Comparison of ENCODE assay signal across 22 cellular contexts in genomic region chr2:64374686-64375085, GRCh38.
DNase-seq lines count a peak whose midpoint lies in the region; ATAC-seq and TF ChIP-seq lines count a peak whose summit lies in the region.
"Had no signal": no experiment of that assay in that cellular context is flagged by ENCODE, and none has a peak within 500 bp of the region (broad histone marks: within the 10 kb centered on the region; RNA-seq: fewer than 3 reads in every experiment).

No MANE protein-coding gene starts in this region.

- H3K4me3 ChIP-seq in right cardiac atrium (ENCODE audit: low read length): no peak overlapping the region
- H3K4me3 ChIP-seq in skeletal muscle cell (ENCODE audit: low read depth, low read length): no peak overlapping the region
- H3K4me3 ChIP-seq: ascending aorta, colonic mucosa, upper lobe of right lung had no signal

- H3K36me3 Mint-ChIP-seq in brain (no peaks in the 10 kb centered on the region), nephron progenitor cell (ENCODE audit: low read depth) (no peaks in the 10 kb centered on the region)
- H3K36me3 Mint-ChIP-seq in activated CD4-positive, alpha-beta T cell treated with anti-CD3 and anti-CD28 coated beads, Interleukin-2, amount 10 ng/mL, durations not matched to agents 7 days and 5 days (ENCODE audit: low read depth): no peaks in the 10 kb centered on the region

- peak overlapping the region in 1 of 5 experiments; percentile 16 for H3K4me3 Mint-ChIP-seq in brain
- no peak overlapping the region for H3K4me3 Mint-ChIP-seq in nephron progenitor cell
- no peak overlapping the region for H3K4me3 Mint-ChIP-seq in activated CD4-positive, alpha-beta T cell treated with anti-CD3 and anti-CD28 coated beads, Interleukin-2, amount 10 ng/mL, durations not matched to agents 7 days and 5 days
- H3K4me3 Mint-ChIP-seq: activated T-cell treated with anti-CD3 and anti-CD28 coated beads, Interleukin-2, amount 50 U/mL, for 72 hours had no signal

- peaks cover 5% of the 10 kb centered on the region for H3K4me1 ChIP-seq in right cardiac atrium (ENCODE audit: control insufficient read depth, insufficient read depth, low read length)
- H3K4me1 ChIP-seq: ascending aorta, colonic mucosa, upper lobe of right lung had no signal

- TF ChIP-seq CTCF in brain (conservative IDR thresholded peaks at IDR 0.05) (no peak), nephron progenitor cell (IDR thresholded peaks at IDR 0.05) (no peak)

- WGBS in right cardiac atrium: 43% methylated on average over 4 of the region's 4 CpGs

- H3K27ac Mint-ChIP-seq in brain: peak overlapping the region in 3 of 5 experiments; percentile 58 to 79 (median 67)
- no peak overlapping the region for H3K27ac Mint-ChIP-seq in nephron progenitor cell
- H3K27ac Mint-ChIP-seq in activated CD4-positive, alpha-beta T cell treated with anti-CD3 and anti-CD28 coated beads, Interleukin-2, amount 10 ng/mL, durations not matched to agents 7 days and 5 days: no peak overlapping the region
- H3K27ac Mint-ChIP-seq: activated T-cell treated with anti-CD3 and anti-CD28 coated beads, Interleukin-2, amount 50 U/mL, for 72 hours had no signal

- no peaks in the 10 kb centered on the region for H3K27me3 ChIP-seq in right cardiac atrium (ENCODE audit: control insufficient read depth, insufficient read depth)
- H3K27me3 ChIP-seq: ascending aorta, colonic mucosa, upper lobe of right lung had no signal

- H3K9me3 Mint-ChIP-seq in brain: peaks cover 0 to 6% (median 0%) of the 10 kb centered on the region in 5 experiments
- H3K9me3 Mint-ChIP-seq in nephron progenitor cell: peaks cover 3% of the 10 kb centered on the region
- H3K9me3 Mint-ChIP-seq in activated CD4-positive, alpha-beta T cell treated with anti-CD3 and anti-CD28 coated beads, Interleukin-2, amount 10 ng/mL, durations not matched to agents 7 days and 5 days: peaks cover 5% of the 10 kb centered on the region
- H3K9me3 Mint-ChIP-seq: activated T-cell treated with anti-CD3 and anti-CD28 coated beads, Interleukin-2, amount 50 U/mL, for 72 hours had no signal

- POLR2A ChIA-PET in activated CD4-positive, alpha-beta T cell treated with anti-CD3 and anti-CD28 coated beads, Interleukin-2, amount 10 ng/mL, durations not matched to agents 7 days and 5 days (lab: Charles Lee): no interaction called here

- H3K27me3 Mint-ChIP-seq in brain (no peaks in the 10 kb centered on the region), nephron progenitor cell (ENCODE audit: low read depth, poor library complexity) (peaks cover 7% of the 10 kb centered on the region)
- H3K27me3 Mint-ChIP-seq in activated CD4-positive, alpha-beta T cell treated with anti-CD3 and anti-CD28 coated beads, Interleukin-2, amount 10 ng/mL, durations not matched to agents 7 days and 5 days: no peaks in the 10 kb centered on the region

- intact Hi-C loops in right cardiac atrium (cut with DNase I): no loop called here

- CTCF ChIA-PET in activated CD4-positive, alpha-beta T cell treated with anti-CD3 and anti-CD28 coated beads, Interleukin-2, amount 10 ng/mL, durations not matched to agents 7 days and 5 days (lab: Charles Lee): interaction anchor here (0.9 to 1.1 kb wide), 3 partner anchors 10 to 43 kb away, joined by 3 to 4 read pairs (median 3); no protein-coding TSS in a partner anchor

- H3K9me3 ChIP-seq in right cardiac atrium (ENCODE audit: control insufficient read depth, low read length): no peaks in the 10 kb centered on the region
- H3K9me3 ChIP-seq: ascending aorta, colonic mucosa, upper lobe of right lung had no signal

- peak; percentile 26 to 61 for ATAC-seq in right cardiac atrium
- ATAC-seq: activated T-cell treated with anti-CD3 and anti-CD28 coated beads, Interleukin-2, amount 50 U/mL, for 72 hours; upper lobe of right lung had no signal

- H3K27ac ChIP-seq in right cardiac atrium (ENCODE audit: low read length): no peak overlapping the region
- H3K27ac ChIP-seq: ascending aorta, colonic mucosa, upper lobe of right lung had no signal

- DNase-seq in M059J (ENCODE audit: low read depth): peak; percentile 21
- peak; percentile 43 to 72 (median 61) for DNase-seq in right cardiac atrium
- DNase-seq in skeletal muscle cell (ENCODE audit: low read depth): peak; percentile 20
- DNase-seq in nephron progenitor cell: no peak
- DNase-seq in stimulated activated naive CD4-positive, alpha-beta T cell (lab: John Stamatoyannopoulos, UW): no peak
- DNase-seq in activated CD4-positive, alpha-beta T cell treated with anti-CD3 and anti-CD28 coated beads, Interleukin-2, amount 10 ng/mL, durations not matched to agents 7 days and 5 days: no peak
- no peak for DNase-seq in GF-D8 (lab: John Stamatoyannopoulos, UW)
- DNase-seq: activated naive CD4-positive, alpha-beta T cell treated with anti-CD3 and anti-CD28 coated beads, Interleukin-2, amount 50 U/mL, for 16 hours; activated T-cell treated with anti-CD3 and anti-CD28 coated beads, Interleukin-2, amount 50 U/mL, for 72 hours; colonic mucosa; H7; Karpas-422; NCI-H1105 treated with DMSO at 0.1 percent for 48 hours; NCI-H2081 treated with DMSO at 0.1 percent for 48 hours; NCI-H446 treated with DMSO at 0.1 percent for 48 hours; occipital lobe; small intestine; stimulated activated CD4-positive, alpha-beta T cell treated with anti-CD3 and anti-CD28 coated beads, Interleukin-2, amount 100 ng/mL, for 48 hours; T1000; upper lobe of right lung had no signal

- H3K4me1 Mint-ChIP-seq in brain (peaks cover 29% of the 10 kb centered on the region), nephron progenitor cell (peaks cover 15% of the 10 kb centered on the region)
- no peaks in the 10 kb centered on the region for H3K4me1 Mint-ChIP-seq in activated CD4-positive, alpha-beta T cell treated with anti-CD3 and anti-CD28 coated beads, Interleukin-2, amount 10 ng/mL, durations not matched to agents 7 days and 5 days

Comparison
In these comparisons a context has a peak if more than half of its experiments do, and no peak if none do; other contexts are left out.
1. DNase-seq: peak in M059J (single experiment), right cardiac atrium (3 of 3) and skeletal muscle cell (single experiment); none in nephron progenitor cell (single experiment), stimulated activated naive CD4-positive, alpha-beta T cell (0 of 6), activated CD4-positive, alpha-beta T cell treated with anti-CD3 and anti-CD28 coated beads, Interleukin-2, amount 10 ng/mL, durations not matched to agents 7 days and 5 days (single experiment) and GF-D8 (single experiment).
2. H3K27ac Mint-ChIP-seq: peak in brain (3 of 5); none in nephron progenitor cell (single experiment) and activated CD4-positive, alpha-beta T cell treated with anti-CD3 and anti-CD28 coated beads, Interleukin-2, amount 10 ng/mL, durations not matched to agents 7 days and 5 days (single experiment).